ENCODE assay signal across 15 cellular contexts in genomic region chr3:51988286-51989146, GRCh38.
DNase-seq lines count a peak whose midpoint lies in the region; ATAC-seq and TF ChIP-seq lines count a peak whose summit lies in the region.
"Had no signal": no experiment of that assay in that cellular context is flagged by ENCODE, and none has a peak within 500 bp of the region (broad histone marks: within the 10 kb centered on the region; RNA-seq: fewer than 3 reads in every experiment).

No MANE protein-coding gene starts in this region.

- H3K4me3 ChIP-seq in HEK293 (ENCODE audit: low read depth, low read length) = no peak overlapping the region
- H3K4me3 ChIP-seq: lower lobe of right lung had no signal

- no peaks in the 10 kb centered on the region for H3K9me3 Mint-ChIP-seq in activated naive CD4-positive, alpha-beta T cell treated with anti-CD3 and anti-CD28 coated beads, Interleukin-2, amount 50 U/mL, for 24 hours
- H3K9me3 Mint-ChIP-seq in central memory CD8-positive, alpha-beta T cell = no peaks in the 10 kb centered on the region
- no peaks in the 10 kb centered on the region for H3K9me3 Mint-ChIP-seq in stimulated activated memory B cell treated with anti-CD40 and anti-IgM and Interleukin-4, amounts not matched to agents 10 μg/mL and 1 μg/mL and 100 μg/mL, for 72 hours
- H3K9me3 Mint-ChIP-seq: brain had no signal

- POLR2A ChIA-PET in HEK293 (lab: Yijun Ruan, JAX) = interaction anchor here (0.8 kb wide), 1 partner anchor 14 kb away, joined by 3 read pairs; the partner anchor contains the start of gene ABHD14A

- peaks cover 16% of the 10 kb centered on the region for H3K4me1 Mint-ChIP-seq in activated naive CD4-positive, alpha-beta T cell treated with anti-CD3 and anti-CD28 coated beads, Interleukin-2, amount 50 U/mL, for 24 hours
- H3K4me1 Mint-ChIP-seq in central memory CD8-positive, alpha-beta T cell = peaks cover 10% of the 10 kb centered on the region
- peaks cover 49% of the 10 kb centered on the region for H3K4me1 Mint-ChIP-seq in stimulated activated memory B cell treated with anti-CD40 and anti-IgM and Interleukin-4, amounts not matched to agents 10 μg/mL and 1 μg/mL and 100 μg/mL, for 72 hours

- DNase-seq in activated naive CD4-positive, alpha-beta T cell treated with anti-CD3 and anti-CD28 coated beads, Interleukin-2, amount 50 U/mL, for 16 hours = no peak
- DNase-seq in central memory CD8-positive, alpha-beta T cell (ENCODE audit: low spot score in 2 of 2) = no peak
- DNase-seq: DMS79, lower lobe of right lung, MV-4-11, NCI-H2029, NCI-H510A treated with DMSO at 0.1 percent for 48 hours, OCI-M1 had no signal

- H3K9me3 ChIP-seq in HEK293 (ENCODE audit: control insufficient read depth, insufficient read depth, low read depth, low read length) = no peaks in the 10 kb centered on the region
- H3K9me3 ChIP-seq: lower lobe of right lung had no signal

- H3K27ac Mint-ChIP-seq in activated naive CD4-positive, alpha-beta T cell treated with anti-CD3 and anti-CD28 coated beads, Interleukin-2, amount 50 U/mL, for 24 hours = peak overlapping the region; percentile 47
- peak overlapping the region; percentile 78 for H3K27ac Mint-ChIP-seq in central memory CD8-positive, alpha-beta T cell (ENCODE audit: low read depth)
- peak overlapping the region; percentile 35 for H3K27ac Mint-ChIP-seq in stimulated activated memory B cell treated with anti-CD40 and anti-IgM and Interleukin-4, amounts not matched to agents 10 μg/mL and 1 μg/mL and 100 μg/mL, for 72 hours

- TF ChIP-seq CTCF in HEK293 (tag by site-specific recombination; IDR thresholded peaks at IDR 0.05) = no peak

- CTCF ChIA-PET in HEK293 (lab: Yijun Ruan, JAX) = interaction anchor here (0.6 kb wide), 1 partner anchor 233 kb away, joined by 3 read pairs; no protein-coding TSS in a partner anchor

- no peak overlapping the region for H3K27ac ChIP-seq in HEK293 (ENCODE audit: extremely low read depth, low read depth, low read length)
- H3K27ac ChIP-seq: lower lobe of right lung had no signal

- no peaks in the 10 kb centered on the region for H3K27me3 Mint-ChIP-seq in activated naive CD4-positive, alpha-beta T cell treated with anti-CD3 and anti-CD28 coated beads, Interleukin-2, amount 50 U/mL, for 24 hours
- no peaks in the 10 kb centered on the region for H3K27me3 Mint-ChIP-seq in central memory CD8-positive, alpha-beta T cell
- no peaks in the 10 kb centered on the region for H3K27me3 Mint-ChIP-seq in stimulated activated memory B cell treated with anti-CD40 and anti-IgM and Interleukin-4, amounts not matched to agents 10 μg/mL and 1 μg/mL and 100 μg/mL, for 72 hours
- H3K27me3 Mint-ChIP-seq: brain had no signal

- no peaks in the 10 kb centered on the region for H3K4me1 ChIP-seq in HEK293 (ENCODE audit: control insufficient read depth, insufficient read depth, low read length)

- H3K36me3 ChIP-seq in HEK293 (ENCODE audit: control insufficient read depth in 2 of 2, insufficient read depth in 1 of 2, low read length in 2 of 2) = peaks cover 0 to 23% of the 10 kb centered on the region in 2 experiments; a peak in 2 of 3 replicates

- H3K36me3 Mint-ChIP-seq in activated naive CD4-positive, alpha-beta T cell treated with anti-CD3 and anti-CD28 coated beads, Interleukin-2, amount 50 U/mL, for 24 hours = peaks cover 6% of the 10 kb centered on the region
- H3K36me3 Mint-ChIP-seq in central memory CD8-positive, alpha-beta T cell (ENCODE audit: insufficient read depth) = peaks cover 8% of the 10 kb centered on the region
- peaks cover 26% of the 10 kb centered on the region for H3K36me3 Mint-ChIP-seq in stimulated activated memory B cell treated with anti-CD40 and anti-IgM and Interleukin-4, amounts not matched to agents 10 μg/mL and 1 μg/mL and 100 μg/mL, for 72 hours

- no peak for ATAC-seq in central memory CD8-positive, alpha-beta T cell (replicated peaks; ENCODE audit: extremely low read depth, poor library complexity, severe bottlenecking)
- ATAC-seq in stimulated activated memory B cell treated with anti-CD40 and anti-IgM and Interleukin-4, amounts not matched to agents 10 μg/mL and 1 μg/mL and 100 μg/mL, for 72 hours = no peak
- ATAC-seq in GM21360 (IDR thresholded peaks at IDR 0.05; ENCODE audit: unreplicated experiment) (no peak), HG03571 (IDR thresholded peaks at IDR 0.05; ENCODE audit: unreplicated experiment) (no peak), GM18870 (IDR thresholded peaks at IDR 0.05; ENCODE audit: unreplicated experiment) (no peak)
- ATAC-seq: lower lobe of right lung had no signal

- H3K4me3 Mint-ChIP-seq in activated naive CD4-positive, alpha-beta T cell treated with anti-CD3 and anti-CD28 coated beads, Interleukin-2, amount 50 U/mL, for 24 hours = no peak overlapping the region
- H3K4me3 Mint-ChIP-seq in central memory CD8-positive, alpha-beta T cell = no peak overlapping the region
- H3K4me3 Mint-ChIP-seq in stimulated activated memory B cell treated with anti-CD40 and anti-IgM and Interleukin-4, amounts not matched to agents 10 μg/mL and 1 μg/mL and 100 μg/mL, for 72 hours = no peak overlapping the region
- H3K4me3 Mint-ChIP-seq: brain had no signal

TF ChIP-seq in HEK293, 187 proteins besides CTCF, POLR2A, EP300 and RAD21 (continues in another document):
- TF ChIP-seq EGR2 (tag by site-specific recombination; IDR thresholded peaks at IDR 0.05; ENCODE audit: low read depth) (peak; percentile 48), ZNF398 (tag by site-specific recombination; IDR thresholded peaks at IDR 0.05) (peak; percentile 78), PATZ1 (tag by site-specific recombination; IDR thresholded peaks at IDR 0.05) (peak; percentile 34; the same call in 1 of the 2 replicates), ZBTB26 (tag by site-specific recombination; optimal IDR thresholded peaks at IDR 0.05) (no peak), PRDM1 (tag by site-specific recombination; IDR thresholded peaks at IDR 0.05) (0 out of 2 replicates have a peak, but pooled peaks have one; percentile 10), ZNF16 (tag by site-specific recombination; IDR thresholded peaks at IDR 0.05; ENCODE audit: low read depth) (no peak), KLF10 (tag by site-specific recombination; IDR thresholded peaks at IDR 0.05) (no peak)
